ENCODE assay signal across 20 cellular contexts in genomic region chr12:33514893-33515292, GRCh38.
A peak's percentile ranks its signal among the peaks of the same experiment; 100 is the strongest.
DNase-seq lines count a peak whose midpoint lies in the region; ATAC-seq and TF ChIP-seq lines count a peak whose summit lies in the region.
"Had no signal": no experiment of that assay in that cellular context is flagged by ENCODE, and none has a peak within 500 bp of the region (broad histone marks: within the 10 kb centered on the region; RNA-seq: fewer than 3 reads in every experiment).

No MANE protein-coding gene starts in this region.

- DNase-seq in GM23338 (ENCODE audit: low spot score) (peak; percentile 60), OCI-M1 (lab: John Stamatoyannopoulos, UW) (peak; percentile 38), iPS DF 19.7 (ENCODE audit: low read depth, low spot score) (peak; percentile 2), G401 (ENCODE audit: low spot score) (no peak), brain microvascular endothelial cell (no peak)
- no peak for DNase-seq in stimulated activated CD4-positive, alpha-beta T cell treated with anti-CD3 and anti-CD28 coated beads, Interleukin-4, amount 100 ng/mL, for 1 hour
- DNase-seq: activated B cell treated with CpG ODN at 0.5 μM for 24 hours; activated CD8-positive, alpha-beta memory T cell treated with anti-CD3 and anti-CD28 coated beads for 24 hours; foreskin keratinocyte; HCEC 1CT; left ventricle myocardium superior; naive B cell; NCI-H187 treated with DMSO at 0.1 percent for 48 hours; NCI-H446; Peyer's patch; stimulated activated naive CD8-positive, alpha-beta T cell treated with anti-CD3 and anti-CD28 coated beads, Interleukin-15, Interleukin-2, amounts not matched to agents 100 U/mL and 50 U/mL, for 24 hours; SW 1271 had no signal

- peak; percentile 57 for ATAC-seq in GM23338
- no peak for ATAC-seq in HG03108 (IDR thresholded peaks at IDR 0.05; ENCODE audit: unreplicated experiment)
- ATAC-seq: activated T-helper 17 cell treated with anti-CD3 and anti-CD28 coated beads, Interleukin-2, amount 50 U/mL, for 72 hours; foreskin keratinocyte; left ventricle myocardium superior; stimulated activated naive CD8-positive, alpha-beta T cell treated with anti-CD3 and anti-CD28 coated beads, Interleukin-15, Interleukin-2, amounts not matched to agents 100 U/mL and 50 U/mL, for 24 hours had no signal

- H3K4me3 ChIP-seq in GM23338 (no peak overlapping the region), brain microvascular endothelial cell (ENCODE audit: low read depth, low read length) (no peak overlapping the region)
- H3K4me3 ChIP-seq: Peyer's patch had no signal

- no peaks in the 10 kb centered on the region for H3K9me2 ChIP-seq in GM23338 (ENCODE audit: insufficient read depth)

- no peaks in the 10 kb centered on the region for H3K79me2 ChIP-seq in GM23338 (replicated peaks; ENCODE audit: insufficient read depth)

- H3K27ac ChIP-seq in 22Rv1 (no peak overlapping the region), GM23338 (ENCODE audit: low read depth) (no peak overlapping the region), brain microvascular endothelial cell (no peak overlapping the region)
- H3K27ac ChIP-seq: foreskin keratinocyte, Peyer's patch had no signal

- H3K36me3 ChIP-seq in GM23338 (ENCODE audit: insufficient read depth): no peaks in the 10 kb centered on the region
- no peaks in the 10 kb centered on the region for H3K36me3 ChIP-seq in brain microvascular endothelial cell (replicated peaks)
- H3K36me3 ChIP-seq: Peyer's patch had no signal

- no peak overlapping the region for H3K27ac Mint-ChIP-seq in GM23338
- H3K27ac Mint-ChIP-seq: activated B cell treated with CpG ODN at 0.5 μM for 24 hours; activated T-helper 17 cell treated with anti-CD3 and anti-CD28 coated beads, Interleukin-2, amount 50 U/mL, for 72 hours; naive B cell had no signal

- H4K20me1 ChIP-seq in GM23338 (replicated peaks; ENCODE audit: insufficient read depth): no peaks in the 10 kb centered on the region

- no peaks in the 10 kb centered on the region for H3K27me3 ChIP-seq in GM23338 (ENCODE audit: insufficient read depth)
- no peaks in the 10 kb centered on the region for H3K27me3 ChIP-seq in brain microvascular endothelial cell (replicated peaks)
- H3K27me3 ChIP-seq: foreskin keratinocyte, Peyer's patch had no signal

- no peak overlapping the region for H3K4me3 Mint-ChIP-seq in GM23338
- H3K4me3 Mint-ChIP-seq: activated B cell treated with CpG ODN at 0.5 μM for 24 hours; activated T-helper 17 cell treated with anti-CD3 and anti-CD28 coated beads, Interleukin-2, amount 50 U/mL, for 72 hours; naive B cell had no signal

- in situ Hi-C loops in G401 (cut with HindIII; ENCODE audit: low sequenced_read_pairs): no loop called here
- in situ Hi-C loops in brain microvascular endothelial cell (cut with HindIII; ENCODE audit: low pct_ligation_motif_present, low sequenced_read_pairs): no loop called here

- H3K4me2 ChIP-seq in GM23338: no peak overlapping the region

- no peaks in the 10 kb centered on the region; the same call in 2 of the 3 replicates for H3K9me3 Mint-ChIP-seq in GM23338

- no peaks in the 10 kb centered on the region for H3K4me1 Mint-ChIP-seq in GM23338
- H3K4me1 Mint-ChIP-seq: activated B cell treated with CpG ODN at 0.5 μM for 24 hours; activated T-helper 17 cell treated with anti-CD3 and anti-CD28 coated beads, Interleukin-2, amount 50 U/mL, for 72 hours; naive B cell had no signal

- H3K4me1 ChIP-seq in GM23338 (ENCODE audit: insufficient read depth): no peaks in the 10 kb centered on the region
- H3K4me1 ChIP-seq: foreskin keratinocyte, Peyer's patch had no signal

- H3F3A ChIP-seq in GM23338 (replicated peaks; ENCODE audit: low read depth): no peaks in the 10 kb centered on the region

- no peak overlapping the region for H2AFZ ChIP-seq in GM23338

- H3K27me3 Mint-ChIP-seq in GM23338 (ENCODE audit: insufficient read depth, low read depth, poor library complexity): no peaks in the 10 kb centered on the region
- H3K27me3 Mint-ChIP-seq: activated B cell treated with CpG ODN at 0.5 μM for 24 hours; activated T-helper 17 cell treated with anti-CD3 and anti-CD28 coated beads, Interleukin-2, amount 50 U/mL, for 72 hours; naive B cell had no signal

- peak; percentile 62 for TF ChIP-seq CTCF in 22Rv1 (IDR thresholded peaks at IDR 0.05)
- peak; percentile 73 to 87 for TF ChIP-seq CTCF in GM23338 (conservative IDR thresholded peaks at IDR 0.05; ENCODE audit: low read depth in 2 of 2)
- no peak for TF ChIP-seq CTCF in brain microvascular endothelial cell (IDR thresholded peaks at IDR 0.05; ENCODE audit: low read depth, low read length, missing control alignments)

- H3K36me3 Mint-ChIP-seq in GM23338 (ENCODE audit: low read depth): no peaks in the 10 kb centered on the region
- H3K36me3 Mint-ChIP-seq: naive B cell had no signal

TF ChIP-seq in GM23338, 12 proteins besides CTCF, POLR2A, EP300 and RAD21 (continues in another document):
- TF ChIP-seq, protein P1, sequence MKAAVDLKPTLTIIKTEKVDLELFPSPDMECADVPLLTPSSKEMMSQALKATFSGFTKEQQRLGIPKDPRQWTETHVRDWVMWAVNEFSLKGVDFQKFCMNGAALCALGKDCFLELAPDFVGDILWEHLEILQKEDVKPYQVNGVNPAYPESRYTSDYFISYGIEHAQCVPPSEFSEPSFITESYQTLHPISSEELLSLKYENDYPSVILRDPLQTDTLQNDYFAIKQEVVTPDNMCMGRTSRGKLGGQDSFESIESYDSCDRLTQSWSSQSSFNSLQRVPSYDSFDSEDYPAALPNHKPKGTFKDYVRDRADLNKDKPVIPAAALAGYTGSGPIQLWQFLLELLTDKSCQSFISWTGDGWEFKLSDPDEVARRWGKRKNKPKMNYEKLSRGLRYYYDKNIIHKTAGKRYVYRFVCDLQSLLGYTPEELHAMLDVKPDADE (IDR thresholded peaks at IDR 0.05): no peak
- TF ChIP-seq, protein P2, sequence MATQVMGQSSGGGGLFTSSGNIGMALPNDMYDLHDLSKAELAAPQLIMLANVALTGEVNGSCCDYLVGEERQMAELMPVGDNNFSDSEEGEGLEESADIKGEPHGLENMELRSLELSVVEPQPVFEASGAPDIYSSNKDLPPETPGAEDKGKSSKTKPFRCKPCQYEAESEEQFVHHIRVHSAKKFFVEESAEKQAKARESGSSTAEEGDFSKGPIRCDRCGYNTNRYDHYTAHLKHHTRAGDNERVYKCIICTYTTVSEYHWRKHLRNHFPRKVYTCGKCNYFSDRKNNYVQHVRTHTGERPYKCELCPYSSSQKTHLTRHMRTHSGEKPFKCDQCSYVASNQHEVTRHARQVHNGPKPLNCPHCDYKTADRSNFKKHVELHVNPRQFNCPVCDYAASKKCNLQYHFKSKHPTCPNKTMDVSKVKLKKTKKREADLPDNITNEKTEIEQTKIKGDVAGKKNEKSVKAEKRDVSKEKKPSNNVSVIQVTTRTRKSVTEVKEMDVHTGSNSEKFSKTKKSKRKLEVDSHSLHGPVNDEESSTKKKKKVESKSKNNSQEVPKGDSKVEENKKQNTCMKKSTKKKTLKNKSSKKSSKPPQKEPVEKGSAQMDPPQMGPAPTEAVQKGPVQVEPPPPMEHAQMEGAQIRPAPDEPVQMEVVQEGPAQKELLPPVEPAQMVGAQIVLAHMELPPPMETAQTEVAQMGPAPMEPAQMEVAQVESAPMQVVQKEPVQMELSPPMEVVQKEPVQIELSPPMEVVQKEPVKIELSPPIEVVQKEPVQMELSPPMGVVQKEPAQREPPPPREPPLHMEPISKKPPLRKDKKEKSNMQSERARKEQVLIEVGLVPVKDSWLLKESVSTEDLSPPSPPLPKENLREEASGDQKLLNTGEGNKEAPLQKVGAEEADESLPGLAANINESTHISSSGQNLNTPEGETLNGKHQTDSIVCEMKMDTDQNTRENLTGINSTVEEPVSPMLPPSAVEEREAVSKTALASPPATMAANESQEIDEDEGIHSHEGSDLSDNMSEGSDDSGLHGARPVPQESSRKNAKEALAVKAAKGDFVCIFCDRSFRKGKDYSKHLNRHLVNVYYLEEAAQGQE (IDR thresholded peaks at IDR 0.05; ENCODE audit: unreplicated experiment): no peak

Comparison
In these comparisons a context has a peak if more than half of its experiments do, and no peak if none do; other contexts are left out.
1. DNase-seq: peak in GM23338 (single experiment), OCI-M1 (single experiment) and iPS DF 19.7 (single experiment); none in G401 (single experiment), brain microvascular endothelial cell (single experiment) and stimulated activated CD4-positive, alpha-beta T cell treated with anti-CD3 and anti-CD28 coated beads, Interleukin-4, amount 100 ng/mL, for 1 hour (single experiment).